1 cellular context compared by ENCODE assay signal in genomic region chr6:72826744-72827438, GRCh38.
TF ChIP-seq lines count a peak whose summit lies in the region.

No MANE protein-coding gene starts in this region.

TF ChIP-seq in HepG2, 621 proteins besides CTCF, POLR2A, EP300 and RAD21 (continued from another document):
- TF ChIP-seq RBM22 (optimal IDR thresholded peaks at IDR 0.05; ENCODE audit: low read length): no peak
- TF ChIP-seq ZNF296 (CRISPR knock-in tag; conservative IDR thresholded peaks at IDR 0.05): no peak
- TF ChIP-seq PRDM4 (CRISPR knock-in tag; IDR thresholded peaks at IDR 0.05; ENCODE audit: borderline replicate concordance): no peak
- no peak for TF ChIP-seq ZSCAN9 (CRISPR knock-in tag; IDR thresholded peaks at IDR 0.05; ENCODE audit: borderline replicate concordance)
